In genomic region chr16:74505011-74505410, GRCh38 we compare ENCODE assay signal across 24 cellular contexts.
"Had no signal": no experiment of that assay in that cellular context is flagged by ENCODE, and none has a peak within 500 bp of the region (broad histone marks: within the 10 kb centered on the region; RNA-seq: fewer than 3 reads in every experiment).

No MANE protein-coding gene starts in this region.

- H3K4me1 ChIP-seq: breast epithelium, lower lobe of right lung had no signal

- H3K27ac ChIP-seq: breast epithelium, lower lobe of right lung, right lobe of liver, thoracic aorta, VCaP had no signal

- H3K9me3 ChIP-seq: breast epithelium, lower lobe of right lung, mucosa of descending colon, right lobe of liver, thoracic aorta had no signal

- DNase-seq: activated CD4-positive, alpha-beta T cell treated with anti-CD3 and anti-CD28 coated beads for 48 hours; activated CD4-positive, alpha-beta T cell treated with anti-CD3 and anti-CD28 coated beads, Interleukin-2, amount 50 U/mL, for 48 hours; activated CD8-positive, alpha-beta memory T cell treated with anti-CD3 and anti-CD28 coated beads for 24 hours; activated effector memory CD4-positive, alpha-beta T cell treated with Interleukin-2 at 50 U/mL for 16 hours; activated naive CD4-positive, alpha-beta T cell treated with anti-CD3 and anti-CD28 coated beads for 36 hours; amygdala; dermis blood vessel endothelial cell; effector CD8-positive, alpha-beta T cell; hippocampal formation; kidney glomerular epithelial cell; lower lobe of right lung; mesenchymal stem cell; mucosa of descending colon; right lobe of liver; stimulated activated CD4-positive, alpha-beta T cell treated with anti-CD3 and anti-CD28 coated beads, Interleukin-2, amount 100 ng/mL, for 48 hours; stimulated activated naive CD4-positive, alpha-beta T cell treated with Interleukin-2 at 50 U/mL for 16 hours; T-helper 1 cell; trophoblast cell had no signal

- ATAC-seq: activated CD4-positive, CD25-positive, alpha-beta regulatory T cell treated with anti-CD3 and anti-CD28 coated beads, Interleukin-2, amount 50 U/mL, for 24 hours; left lobe of liver; lower lobe of right lung; mucosa of descending colon; natural killer cell treated with Interleukin-12 subunit alpha and Interleukin-12 subunit beta and Interleukin-15 and Interleukin-18, amount 100 ng/mL, for 72 hours; right lobe of liver had no signal

- H3K27me3 ChIP-seq: breast epithelium, right lobe of liver had no signal

- H3K36me3 ChIP-seq: breast epithelium, thoracic aorta had no signal

- H3K4me3 ChIP-seq: breast epithelium, lower lobe of right lung, mucosa of descending colon, right lobe of liver, thoracic aorta had no signal
